Comparison of ENCODE assay signal across 1 cellular context in the genomic region with DNA sequence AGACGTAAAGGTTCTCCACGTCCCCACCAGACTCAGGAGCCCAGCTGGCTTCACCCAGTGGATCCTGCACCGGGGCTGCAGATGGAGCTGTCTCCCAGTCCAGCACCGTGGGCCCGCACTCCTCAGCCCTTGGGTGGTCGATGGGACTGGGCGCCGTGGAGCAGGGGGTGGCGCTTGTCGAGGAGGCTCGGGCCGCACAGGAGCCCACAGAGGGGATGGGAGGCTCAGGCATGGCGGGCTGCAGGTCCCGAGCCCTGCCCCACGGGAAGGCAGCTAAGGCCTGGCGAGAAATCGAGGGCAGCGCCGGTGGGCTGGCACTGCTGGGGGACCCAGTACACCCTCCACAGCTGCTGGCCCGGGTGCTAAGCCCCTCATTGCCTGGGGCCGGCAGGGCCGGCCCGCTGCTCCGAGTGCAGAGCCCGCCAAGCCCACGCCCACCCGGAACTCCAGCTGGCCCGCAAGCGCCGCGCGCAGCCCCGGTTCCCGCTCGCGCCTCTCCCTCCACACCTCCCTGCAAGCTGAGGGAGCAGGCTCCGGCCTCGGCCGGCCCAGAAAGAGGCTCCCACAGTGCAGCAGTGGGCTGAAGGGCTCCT. TPM values are rescaled to one million over a fixed set of nuclear protein-coding genes. Genes with fewer than 3 reads are reported as not detected.
"Had no signal": no experiment of that assay in that cellular context is flagged by ENCODE, and none has a peak within 500 bp of the region (broad histone marks: within the 10 kb centered on the region; RNA-seq: fewer than 3 reads in every experiment).

No MANE protein-coding gene starts in this region.

RNA-seq across cellular contexts. Expression of a gene that starts 56.3 kb away (rescaled TPM):
- total RNA-seq: OCI-LY7 had no signal
